15 cellular contexts compared by ENCODE assay signal in the genomic region with DNA sequence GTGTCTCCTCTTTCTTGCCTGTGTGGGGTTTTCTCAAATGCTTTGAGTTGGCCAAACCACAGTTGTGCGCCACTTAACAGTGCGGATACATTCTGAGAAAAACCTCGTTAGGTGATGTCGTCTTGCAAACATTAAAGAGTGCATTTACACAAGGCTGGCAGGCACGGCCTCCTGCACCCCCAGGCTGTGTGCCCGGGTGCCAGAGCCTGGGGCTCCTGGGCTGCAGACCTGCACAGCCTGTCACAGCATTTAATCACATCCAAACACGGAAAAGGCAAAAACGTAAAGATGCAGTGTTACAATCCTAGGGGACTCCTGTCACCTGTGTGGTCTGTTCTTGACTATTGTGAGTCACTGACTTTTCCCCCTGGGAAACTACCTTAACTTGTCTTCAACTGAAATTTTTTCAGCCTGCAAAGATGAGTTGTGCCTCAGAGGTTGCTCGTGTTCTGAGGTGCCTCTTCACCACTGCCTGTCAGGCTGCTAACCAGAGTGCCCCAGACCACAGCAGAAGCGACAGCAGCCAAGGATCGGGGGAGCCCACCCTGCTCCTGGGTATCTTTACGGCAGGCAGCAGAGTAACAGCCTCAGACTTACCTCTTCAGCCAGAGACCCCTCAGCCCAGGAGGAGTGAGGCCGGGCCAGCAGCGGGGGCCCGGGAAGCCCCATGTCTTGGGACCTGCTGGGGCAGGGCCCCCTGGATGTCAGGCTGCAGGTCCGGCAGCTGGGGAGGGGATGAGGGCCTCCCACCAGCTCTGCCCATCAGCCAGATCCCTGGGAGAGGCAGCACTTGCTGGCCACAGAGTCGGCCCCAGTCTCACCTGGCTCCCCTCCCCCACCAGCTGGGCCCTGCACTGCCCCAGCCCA. TPM values are rescaled to one million over a fixed set of nuclear protein-coding genes. Genes with fewer than 3 reads are reported as not detected.
A peak's percentile ranks its signal among the peaks of the same experiment; 100 is the strongest.
DNase-seq lines count a peak whose midpoint lies in the region; ATAC-seq and TF ChIP-seq lines count a peak whose summit lies in the region.
"Had no signal": no experiment of that assay in that cellular context is flagged by ENCODE, and none has a peak within 500 bp of the region (broad histone marks: within the 10 kb centered on the region; RNA-seq: fewer than 3 reads in every experiment).

No MANE protein-coding gene starts in this region.

- TF ChIP-seq POLR2A in GM15510 (IDR thresholded peaks at IDR 0.05; ENCODE audit: borderline replicate concordance, extremely low read depth, insufficient read length) (peak; percentile 12), prostate gland (IDR thresholded peaks at IDR 0.05) (no peak)

- H3K4me1 Mint-ChIP-seq in activated CD8-positive, alpha-beta T cell treated with anti-CD3 and anti-CD28 coated beads for 36 hours (ENCODE audit: low read depth), result peaks cover 50% of the 10 kb centered on the region
- H3K4me1 Mint-ChIP-seq in central memory CD8-positive, alpha-beta T cell, result peaks cover 62% of the 10 kb centered on the region

- H2AFZ ChIP-seq in smooth muscle cell (ENCODE audit: low read depth), result no peak overlapping the region

- no peak overlapping the region for H3K9ac ChIP-seq in smooth muscle cell (ENCODE audit: low read depth)

- no peaks in the 10 kb centered on the region for H4K20me1 ChIP-seq in smooth muscle cell (ENCODE audit: low read depth)

- H3K9me3 Mint-ChIP-seq in activated CD8-positive, alpha-beta T cell treated with anti-CD3 and anti-CD28 coated beads for 36 hours, result no peaks in the 10 kb centered on the region
- H3K9me3 Mint-ChIP-seq in central memory CD8-positive, alpha-beta T cell, result no peaks in the 10 kb centered on the region

- intact Hi-C loops in activated CD8-positive, alpha-beta T cell treated with anti-CD3 and anti-CD28 coated beads for 36 hours (cut with micrococcal nuclease), result loop anchor here (10.0 kb wide), 1 partner anchor 50 kb away; a partner anchor contains a TSS
- intact Hi-C loops in prostate gland (cut with DNase I), result no loop called here

- peak; percentile 60 for ATAC-seq in activated CD8-positive, alpha-beta T cell treated with anti-CD3 and anti-CD28 coated beads for 36 hours
- ATAC-seq in central memory CD8-positive, alpha-beta T cell (replicated peaks; ENCODE audit: extremely low read depth, poor library complexity, severe bottlenecking), result peak; percentile 61
- ATAC-seq: left cardiac atrium had no signal

- H3K4me1 ChIP-seq in BE2C (peaks cover 36% of the 10 kb centered on the region), smooth muscle cell (ENCODE audit: low read depth) (no peaks in the 10 kb centered on the region), prostate gland (replicated peaks) (peaks cover 3% of the 10 kb centered on the region)

- no peaks in the 10 kb centered on the region for H3F3A ChIP-seq in smooth muscle cell (ENCODE audit: low read depth)

- DNase-seq in BE2C (peak; percentile 5), A172 (ENCODE audit: low spot score) (no peak), smooth muscle cell (lab: John Stamatoyannopoulos, UW; ENCODE audit: unreplicated experiment) (no peak), AG20443 (ENCODE audit: low spot score) (no peak), prostate gland (ENCODE audit: low spot score) (no peak)
- DNase-seq in activated CD8-positive, alpha-beta T cell treated with anti-CD3 and anti-CD28 coated beads for 36 hours, result peak; percentile 82
- DNase-seq in central memory CD8-positive, alpha-beta T cell (ENCODE audit: low spot score in 2 of 2), result peak in 1 of 2 donors; percentile 41
- DNase-seq: effector CD8-positive, alpha-beta T cell; left cardiac atrium; MV-4-11; NCI-H446; RPMI8226; stimulated activated CD4-positive, alpha-beta T cell treated with anti-CD3 and anti-CD28 coated beads, Interleukin-12 subunit alpha, Interleukin-12 subunit beta, amount 100 ng/mL, for 4 hours had no signal

- peak overlapping the region; percentile 94 for H3K27ac Mint-ChIP-seq in activated CD8-positive, alpha-beta T cell treated with anti-CD3 and anti-CD28 coated beads for 36 hours
- H3K27ac Mint-ChIP-seq in central memory CD8-positive, alpha-beta T cell (ENCODE audit: low read depth), result peak overlapping the region; percentile 77

- no peak for TF ChIP-seq CTCF in BE2C (IDR thresholded peaks at IDR 0.05; ENCODE audit: low read depth, low read length)
- TF ChIP-seq CTCF in activated CD8-positive, alpha-beta T cell treated with anti-CD3 and anti-CD28 coated beads for 36 hours (IDR thresholded peaks at IDR 0.05), result no peak
- no peak for TF ChIP-seq CTCF in smooth muscle cell (IDR thresholded peaks at IDR 0.05; ENCODE audit: borderline replicate concordance, insufficient read depth, poor library complexity, severe bottlenecking)
- no peak for TF ChIP-seq CTCF in prostate gland (IDR thresholded peaks at IDR 0.05)

- H3K9me3 ChIP-seq in BE2C (no peaks in the 10 kb centered on the region), smooth muscle cell (replicated peaks; ENCODE audit: low read depth) (no peaks in the 10 kb centered on the region), prostate gland (no peaks in the 10 kb centered on the region)

- POLR2A ChIA-PET in activated CD8-positive, alpha-beta T cell treated with anti-CD3 and anti-CD28 coated beads for 36 hours (lab: Charles Lee), result interaction anchor here (0.7 to 5.7 kb wide), 4 partner anchors 12 to 1228 kb away, joined by 3 to 51 read pairs (median 4); a partner anchor contains a TSS

- H3K4me3 ChIP-seq in BE2C (ENCODE audit: low read depth, low read length), result 0 out of 2 replicates have a peak overlapping the region, but pooled peaks have one; percentile 61
- H3K4me3 ChIP-seq in smooth muscle cell, result no peak overlapping the region
- H3K4me3 ChIP-seq in prostate gland, result no peak overlapping the region

- H3K79me2 ChIP-seq in smooth muscle cell (ENCODE audit: low read depth), result no peaks in the 10 kb centered on the region

- WGBS in smooth muscle cell (ENCODE audit: low lambda C conversion rate), result 86% methylated on average over 17 of the region's 17 CpGs
- WGBS in prostate gland, result 75% methylated on average over 17 of the region's 17 CpGs

- peaks cover 36% of the 10 kb centered on the region for H3K36me3 ChIP-seq in BE2C
- no peaks in the 10 kb centered on the region for H3K36me3 ChIP-seq in smooth muscle cell (ENCODE audit: low read depth)
- H3K36me3 ChIP-seq in prostate gland, result no peaks in the 10 kb centered on the region

- H3K27ac ChIP-seq in smooth muscle cell (ENCODE audit: low read depth), result no peak overlapping the region
- H3K27ac ChIP-seq in prostate gland, result no peak overlapping the region

- H3K27me3 Mint-ChIP-seq in activated CD8-positive, alpha-beta T cell treated with anti-CD3 and anti-CD28 coated beads for 36 hours, result peaks cover 2% of the 10 kb centered on the region
- no peaks in the 10 kb centered on the region for H3K27me3 Mint-ChIP-seq in central memory CD8-positive, alpha-beta T cell

- peak overlapping the region; percentile 42 for H3K4me3 Mint-ChIP-seq in activated CD8-positive, alpha-beta T cell treated with anti-CD3 and anti-CD28 coated beads for 36 hours
- H3K4me3 Mint-ChIP-seq in central memory CD8-positive, alpha-beta T cell, result peak overlapping the region; percentile 70

- peaks cover 12% of the 10 kb centered on the region for H3K36me3 Mint-ChIP-seq in activated CD8-positive, alpha-beta T cell treated with anti-CD3 and anti-CD28 coated beads for 36 hours (ENCODE audit: low read depth)
- peaks cover 27% of the 10 kb centered on the region for H3K36me3 Mint-ChIP-seq in central memory CD8-positive, alpha-beta T cell (ENCODE audit: insufficient read depth)

- CTCF ChIA-PET in activated CD8-positive, alpha-beta T cell treated with anti-CD3 and anti-CD28 coated beads for 36 hours (lab: Charles Lee), result interaction anchor here (0.7 to 5.9 kb wide), 4 partner anchors 35 to 85 kb away, joined by 3 to 88 read pairs (median 6); a partner anchor contains a TSS

- no peak overlapping the region for H3K4me2 ChIP-seq in smooth muscle cell

- H3K27me3 ChIP-seq in BE2C, result no peaks in the 10 kb centered on the region
- peaks cover 22% of the 10 kb centered on the region for H3K27me3 ChIP-seq in smooth muscle cell (ENCODE audit: low read depth)
- H3K27me3 ChIP-seq in prostate gland (replicated peaks; ENCODE audit: insufficient read depth), result no peaks in the 10 kb centered on the region

RNA-seq across cellular contexts. Expression of a gene that starts 0.7 kb away (rescaled TPM):
- 20.3 TPM for polyA plus RNA-seq in BE2C (2012; ENCODE audit: insufficient read depth, insufficient read length, low read depth)
- 1 to 10 TPM; 2.8 to 4.7 TPM for total RNA-seq in activated CD8-positive, alpha-beta T cell treated with anti-CD3 and anti-CD28 coated beads for 36 hours
- 0.89 and 1.2 TPM in 2 replicates for total RNA-seq in A172 (2014; rRNA removed; shearing (Covaris generic))
- total RNA-seq in smooth muscle cell (0.09 and 2.0 TPM in 2 replicates), prostate gland (1 to 10 TPM in 1 of 2 donors, under 1 TPM in 1; 0.64 to 3.1 TPM)
- polyA plus RNA-seq in smooth muscle cell, result 0.87 and 5.2 TPM in 2 replicates

RNA-seq across cellular contexts. Expression of a gene that starts 14.1 kb away (rescaled TPM):
- 54.0 TPM for polyA plus RNA-seq in BE2C (2012; ENCODE audit: insufficient read depth, insufficient read length, low read depth)
- not detected for total RNA-seq in activated CD8-positive, alpha-beta T cell treated with anti-CD3 and anti-CD28 coated beads for 36 hours
- 0.21 and 1.9 TPM in 2 replicates for total RNA-seq in A172 (2014; rRNA removed; shearing (Covaris generic))
- 0.54 and 2.9 TPM in 2 replicates for total RNA-seq in smooth muscle cell
- polyA plus RNA-seq in smooth muscle cell, result 9.7 and 11.3 TPM in 2 replicates
- 10 to 100 TPM in 1 of 2 donors, 1 to 10 TPM in 1; 4.7 to 12.8 TPM for total RNA-seq in prostate gland
- polyA plus RNA-seq: BJ had no signal

RNA-seq across cellular contexts. Expression of a gene that starts 27.7 kb away (rescaled TPM):
- 202 TPM for polyA plus RNA-seq in BE2C (2012; ENCODE audit: insufficient read depth, insufficient read length, low read depth)
- total RNA-seq in activated CD8-positive, alpha-beta T cell treated with anti-CD3 and anti-CD28 coated beads for 36 hours, result 10 to 100 TPM; 30.0 to 33.0 TPM
- total RNA-seq in A172 (2014; rRNA removed; shearing (Covaris generic)), result 52.7 and 58.3 TPM in 2 replicates
- total RNA-seq in smooth muscle cell (24.9 and 41.0 TPM in 2 replicates), prostate gland (10 to 100 TPM; 45.0 to 69.5 TPM)
- polyA plus RNA-seq in smooth muscle cell, result 83.4 and 89.5 TPM in 2 replicates

RNA-seq across cellular contexts. Expression of a gene that starts 44.0 kb away (rescaled TPM):
- polyA plus RNA-seq in BE2C (2012; ENCODE audit: insufficient read depth, insufficient read length, low read depth), result 31.1 TPM
- total RNA-seq in activated CD8-positive, alpha-beta T cell treated with anti-CD3 and anti-CD28 coated beads for 36 hours, result 10 to 100 TPM; 42.5 to 44.1 TPM
- total RNA-seq in A172 (2014; rRNA removed; shearing (Covaris generic)), result 29.3 and 29.5 TPM in 2 replicates
- total RNA-seq in smooth muscle cell, result 14.9 and 17.4 TPM in 2 replicates
- polyA plus RNA-seq in smooth muscle cell, result 24.6 and 25.4 TPM in 2 replicates
- 10 to 100 TPM; 13.3 to 15.1 TPM for total RNA-seq in prostate gland

RNA-seq across cellular contexts. Expression of a gene that starts 44.6 kb away (rescaled TPM):
- polyA plus RNA-seq in BE2C (2012; ENCODE audit: insufficient read depth, insufficient read length, low read depth), result 2.7 TPM
- total RNA-seq in activated CD8-positive, alpha-beta T cell treated with anti-CD3 and anti-CD28 coated beads for 36 hours, result under 1 TPM; 0.61 to 0.63 TPM
- 0.81 and 1.2 TPM in 2 replicates for total RNA-seq in A172 (2014; rRNA removed; shearing (Covaris generic))
- total RNA-seq in smooth muscle cell (2.9 and 6.4 TPM in 2 replicates), prostate gland (1 to 10 TPM; 1.5 to 2.9 TPM)
- polyA plus RNA-seq in smooth muscle cell, result 3.1 and 4.3 TPM in 2 replicates

Comparison
In these comparisons a context has a peak if more than half of its experiments do, and no peak if none do; other contexts are left out.
1. DNase-seq: peak in BE2C (single experiment) and activated CD8-positive, alpha-beta T cell treated with anti-CD3 and anti-CD28 coated beads for 36 hours (single experiment); none in A172 (single experiment), smooth muscle cell (single experiment), AG20443 (single experiment) and prostate gland (single experiment).